ENCODE assay signal across 20 cellular contexts in the genomic region with DNA sequence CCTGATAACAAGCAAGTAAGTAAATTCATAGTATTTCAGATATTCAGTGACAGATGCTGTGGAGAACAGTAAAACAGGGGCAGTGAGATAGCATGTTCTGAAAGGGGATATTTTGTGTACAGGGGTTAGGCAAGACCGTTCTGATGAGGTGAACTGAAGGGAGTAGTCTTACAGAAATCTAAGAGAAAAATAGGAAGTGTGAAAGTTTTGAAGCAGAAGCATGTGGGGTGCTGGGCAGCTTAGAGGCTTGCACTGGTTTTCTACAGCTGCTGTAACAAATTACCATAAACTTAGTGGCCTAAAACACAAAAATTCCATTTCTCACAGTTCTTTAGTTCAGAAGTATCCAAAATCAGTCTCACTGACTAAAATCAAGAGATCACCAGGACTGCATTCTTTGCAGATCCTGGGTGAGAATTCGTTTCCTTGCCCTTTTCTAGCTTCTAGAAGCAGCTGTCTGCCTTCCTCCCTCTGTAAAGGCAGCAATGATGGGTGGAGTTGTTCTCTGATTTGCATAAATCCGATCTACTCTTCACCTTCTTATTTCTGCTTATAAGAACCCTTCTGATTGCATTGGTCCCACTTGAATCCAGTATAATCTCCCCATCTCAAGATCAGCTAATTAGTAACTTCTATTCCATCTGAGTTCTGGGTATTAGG. TPM values are rescaled to one million over a fixed set of nuclear protein-coding genes. Genes with fewer than 3 reads are reported as not detected.
DNase-seq lines count a peak whose midpoint lies in the region; ATAC-seq, FAIRE-seq and TF ChIP-seq lines count a peak whose summit lies in the region.
"Had no signal": no experiment of that assay in that cellular context is flagged by ENCODE, and none has a peak within 500 bp of the region (broad histone marks: within the 10 kb centered on the region; RNA-seq: fewer than 3 reads in every experiment).

No MANE protein-coding gene starts in this region.

- H3K9ac ChIP-seq in MM.1S (ENCODE audit: low read length), result no peak overlapping the region

- no peak overlapping the region for H3K27ac ChIP-seq in MM.1S (ENCODE audit: low read length)
- no peak overlapping the region for H3K27ac ChIP-seq in lower lobe of right lung

- H3K4me2 ChIP-seq in MM.1S (ENCODE audit: low read depth, low read length), result peak overlapping the region; percentile 7; the same call in 1 of the 2 replicates

- H3K36me3 ChIP-seq in MM.1S (replicated peaks; ENCODE audit: insufficient read depth, low read length) (no peaks in the 10 kb centered on the region), lower lobe of right lung (no peaks in the 10 kb centered on the region)

- no peak for TF ChIP-seq POLR2A in GM12891 (IDR thresholded peaks at IDR 0.05; ENCODE audit: low read depth, low read length)

- H3K4me3 ChIP-seq in MM.1S (ENCODE audit: low read length) (no peak overlapping the region), lower lobe of right lung (no peak overlapping the region)
- H3K4me3 ChIP-seq: lung had no signal

- H3K9me3 ChIP-seq in MM.1S (replicated peaks; ENCODE audit: insufficient read depth, low read length) (no peaks in the 10 kb centered on the region), lower lobe of right lung (no peaks in the 10 kb centered on the region)

- H3K27me3 ChIP-seq in MM.1S (replicated peaks; ENCODE audit: insufficient read depth, low read length) (peaks cover 4% of the 10 kb centered on the region), lower lobe of right lung (ENCODE audit: low read depth) (peaks cover 65% of the 10 kb centered on the region)

- no peak for TF ChIP-seq CTCF in MM.1S (IDR thresholded peaks at IDR 0.05; ENCODE audit: low read length)
- no peak for TF ChIP-seq CTCF in lower lobe of right lung (IDR thresholded peaks at IDR 0.05)

- intact Hi-C loops in lower lobe of right lung (cut with DNase I), result no loop called here

- FAIRE-seq in GM12891 (lab: Jason Lieb, UNC), result peak; percentile 38
- FAIRE-seq: astrocyte, frontal cortex had no signal

- DNase-seq in GM12891 (ENCODE audit: insufficient read length, low spot score) (no peak), MM.1S (no peak), OCI-M1 (lab: John Stamatoyannopoulos, UW) (peak; percentile 24), lower lobe of right lung (no peak), NCI-H526 treated with DMSO at 0.1 percent for 48 hours (lab: John Stamatoyannopoulos, UW) (no peak)
- no peak for DNase-seq in stimulated activated CD8-positive, alpha-beta memory T cell treated with anti-CD3 and anti-CD28 coated beads, Interleukin-4, amount 100 ng/mL, for 48 hours
- DNase-seq: activated gamma-delta T cell treated with Interleukin-2 at 50 U/mL for 16 hours, Calu3, GDM1, NCI-H1092, NCI-H2171, PC-3 had no signal

- H3K4me1 ChIP-seq in MM.1S (ENCODE audit: low read length), result peaks cover 8% of the 10 kb centered on the region; the same call in 1 of the 2 replicates
- peaks cover 6% of the 10 kb centered on the region for H3K4me1 ChIP-seq in lower lobe of right lung

- no peaks in the 10 kb centered on the region for H4K20me1 ChIP-seq in MM.1S (ENCODE audit: insufficient read depth, low read length)

- H2AFZ ChIP-seq in MM.1S (ENCODE audit: low read length), result no peak overlapping the region

- H3F3A ChIP-seq in MM.1S (ENCODE audit: insufficient read depth, low read length), result no peaks in the 10 kb centered on the region

- H3K79me2 ChIP-seq in MM.1S (ENCODE audit: low read length), result no peaks in the 10 kb centered on the region

- peak; percentile 75 to 85 for ATAC-seq in lower lobe of right lung
- no peak for ATAC-seq in HG03354 (IDR thresholded peaks at IDR 0.05; ENCODE audit: poor library complexity, severe bottlenecking, unreplicated experiment)
- ATAC-seq in GM18519 (IDR thresholded peaks at IDR 0.05; ENCODE audit: low FRiP score, unreplicated experiment), result no peak
- ATAC-seq: natural killer cell treated with Interleukin-12 subunit alpha and Interleukin-12 subunit beta and Interleukin-15 and Interleukin-18, amount 100 ng/mL, for 72 hours; PC-3 had no signal

- no peaks in the 10 kb centered on the region for H3K9me2 ChIP-seq in MM.1S (replicated peaks; ENCODE audit: insufficient read depth, low read length)

TF ChIP-seq in GM12891, 5 proteins besides CTCF, POLR2A, EP300 and RAD21:
- TF ChIP-seq PAX5 (IDR thresholded peaks at IDR 0.05; ENCODE audit: insufficient read depth, low read length, severe bottlenecking) (no peak), TAF1 (IDR thresholded peaks at IDR 0.05; ENCODE audit: low read depth, low read length) (no peak), SPI1 (IDR thresholded peaks at IDR 0.05; ENCODE audit: low read depth, low read length) (peak; percentile 88), POU2F2 (IDR thresholded peaks at IDR 0.05; ENCODE audit: low read depth, low read length) (no peak)

RNA-seq across cellular contexts. Expression of a gene that starts 7.5 kb away (rescaled TPM):
- 0.04 TPM for polyA plus RNA-seq in GM12891 (2012; ENCODE audit: low read depth, missing spikeins)
- total RNA-seq in lower lobe of right lung, result not detected
- total RNA-seq: frontal cortex; natural killer cell treated with Interleukin-12 subunit alpha and Interleukin-12 subunit beta and Interleukin-15 and Interleukin-18, amount 100 ng/mL, for 72 hours; PC-3; pulmonary artery endothelial cell had no signal

RNA-seq across cellular contexts. Expression of a gene that starts 55.1 kb away (rescaled TPM):
- polyA plus RNA-seq in GM12891 (2012; ENCODE audit: low read depth, missing spikeins), result not detected
- total RNA-seq in lower lobe of right lung, result not detected
- total RNA-seq: astrocyte; Calu3; H4; lung; natural killer cell treated with Interleukin-12 subunit alpha and Interleukin-12 subunit beta and Interleukin-15 and Interleukin-18, amount 100 ng/mL, for 72 hours; PC-3; pulmonary artery endothelial cell had no signal
- polyA plus RNA-seq: lung had no signal

Comparison
In these comparisons a context has a peak if more than half of its experiments do, and no peak if none do; other contexts are left out.
1. ATAC-seq: peak in lower lobe of right lung (2 of 2); none in HG03354 (single experiment) and GM18519 (single experiment).